In genomic region chr1:51871351-51871975, GRCh38 we compare ENCODE assay signal across 19 cellular contexts. TPM values are rescaled to one million over a fixed set of nuclear protein-coding genes. Genes with fewer than 3 reads are reported as not detected.
DNase-seq lines count a peak whose midpoint lies in the region; ATAC-seq, FAIRE-seq and TF ChIP-seq lines count a peak whose summit lies in the region.
"Had no signal": no experiment of that assay in that cellular context is flagged by ENCODE, and none has a peak within 500 bp of the region (broad histone marks: within the 10 kb centered on the region; RNA-seq: fewer than 3 reads in every experiment).

No MANE protein-coding gene starts in this region.

- no peak for TF ChIP-seq RAD21 in HepG2 (CRISPR knock-in tag; IDR thresholded peaks at IDR 0.05)

- no peak for DNase-seq in activated naive CD4-positive, alpha-beta T cell treated with anti-CD3 and anti-CD28 coated beads, Interleukin-2, amount 50 U/mL, for 72 hours (ENCODE audit: low spot score in 2 of 2)
- no peak for DNase-seq in activated naive CD4-positive, alpha-beta T cell (lab: John Stamatoyannopoulos, UW)
- DNase-seq in RWPE1 (ENCODE audit: low spot score) (no peak), psoas muscle (no peak), trophoblast cell (no peak), HepG2 (ENCODE audit: low spot score) (no peak), SKM-1 (lab: John Stamatoyannopoulos, UW; ENCODE audit: unreplicated experiment) (no peak)
- DNase-seq: amniotic stem cell; Calu3; endodermal cell; hippocampal formation; kidney glomerular epithelial cell; mesendoderm; NCI-H1092 treated with DMSO at 0.1 percent for 48 hours; stimulated activated CD4-positive, alpha-beta T cell treated with anti-CD3 and anti-CD28 coated beads, Interleukin-2, amount 100 ng/mL, for 48 hours had no signal

- H3K4me1 ChIP-seq in psoas muscle (peaks cover 41% of the 10 kb centered on the region), trophoblast cell (ENCODE audit: control insufficient read depth in 1 of 2, insufficient read depth in 2 of 2, low read length in 2 of 2) (peaks cover 0 to 3% of the 10 kb centered on the region in 2 experiments), HepG2 (ENCODE audit: insufficient read depth, low read length) (peaks cover 39% of the 10 kb centered on the region)

- 84 to 99% (median 93%) methylated on average over 6 of the region's 6 CpGs for WGBS in psoas muscle, 3 donors
- no CpG with 5 or more reads among the region's 6 CpGs for WGBS in trophoblast cell (ENCODE audit: extremely low coverage, insufficient coverage, insufficient read length)
- WGBS in HepG2 (ENCODE audit: low lambda C conversion rate): 97% methylated on average over 6 of the region's 6 CpGs

- peak overlapping the region; percentile 59 for H3K27ac ChIP-seq in RWPE1
- H3K27ac ChIP-seq in psoas muscle: peak overlapping the region; percentile 50
- H3K27ac ChIP-seq in trophoblast cell (ENCODE audit: low read depth, low read length): no peak overlapping the region
- no peak overlapping the region for H3K27ac ChIP-seq in HepG2 (ENCODE audit: extremely low read length, insufficient read depth, low read length)
- H3K27ac ChIP-seq: VCaP had no signal

- H3K9me3 ChIP-seq in psoas muscle: no peaks in the 10 kb centered on the region
- H3K9me3 ChIP-seq in trophoblast cell (ENCODE audit: insufficient read depth, low read depth, low read length): peaks cover 1% of the 10 kb centered on the region
- no peaks in the 10 kb centered on the region for H3K9me3 ChIP-seq in HepG2 (ENCODE audit: low read length)

- CTCF ChIA-PET in RWPE1 (lab: Yijun Ruan, JAX) (no interaction called here), HepG2 (lab: Yijun Ruan, JAX; ENCODE audit: low intra/inter-chr PET ratio, low total read pairs) (no interaction called here)

- no TSS peak for BruUV-seq in HepG2 (replicated peaks; lab: Mats Ljungman, UMichigan)

- H3K14ac ChIP-seq in trophoblast cell (ENCODE audit: low read length): no peak overlapping the region

- no peak for FAIRE-seq in HepG2 (lab: Jason Lieb, UNC)
- FAIRE-seq: G401.6, GM12892 had no signal

- TF ChIP-seq POLR2A in HepG2 (IDR thresholded peaks at IDR 0.05; ENCODE audit: insufficient read depth in 1 of 2, low read depth in 2 of 2, low read length in 2 of 2): no peak

- in situ Hi-C loops in HepG2 (cut with HindIII; ENCODE audit: extremely low pct_ligation_motif_present, low pct_unique_long_range_greater_than_20kb): no loop called here

- TF ChIP-seq CTCF in RWPE1 (conservative IDR thresholded peaks at IDR 0.05; ENCODE audit: low read depth) (no peak), psoas muscle (IDR thresholded peaks at IDR 0.05) (no peak), HepG2 (CRISPR knock-in tag; IDR thresholded peaks at IDR 0.05) (no peak)

- no peaks in the 10 kb centered on the region for H3K79me1 ChIP-seq in trophoblast cell (ENCODE audit: low read length)

- H3K36me3 ChIP-seq in psoas muscle (ENCODE audit: insufficient read depth in 1 of 2, low read depth in 1 of 2) (no peaks in the 10 kb centered on the region), trophoblast cell (ENCODE audit: control insufficient read depth in 1 of 2, insufficient read depth in 2 of 2, low read length in 2 of 2) (peaks cover 7% of the 10 kb centered on the region in 2 experiments), HepG2 (replicated peaks in 1 of 2; ENCODE audit: control insufficient read depth in 1 of 2, insufficient read depth in 2 of 2, low read length in 2 of 2) (peaks cover 0 to 6% of the 10 kb centered on the region in 2 experiments; a peak in 1 of 5 replicates)

- peak overlapping the region; percentile 43 to 63 for H3K27ac Mint-ChIP-seq in activated naive CD4-positive, alpha-beta T cell treated with anti-CD3 and anti-CD28 coated beads, Interleukin-2, amount 50 U/mL, for 72 hours
- H3K27ac Mint-ChIP-seq: endodermal cell had no signal

- H3K4me2 ChIP-seq in trophoblast cell (ENCODE audit: low read length): no peak overlapping the region
- no peak overlapping the region for H3K4me2 ChIP-seq in HepG2 (ENCODE audit: low read depth, low read length)

- no peak overlapping the region for H2AK5ac ChIP-seq in trophoblast cell (ENCODE audit: low read length)

- H3K79me2 ChIP-seq in trophoblast cell (ENCODE audit: control insufficient read depth, insufficient read depth, low read length, poor library complexity) (peaks cover 5% of the 10 kb centered on the region), HepG2 (ENCODE audit: insufficient read depth, low read length) (peaks cover 84% of the 10 kb centered on the region)

- no peak overlapping the region for H3K23ac ChIP-seq in trophoblast cell (ENCODE audit: low read length)

- H3K9me3 Mint-ChIP-seq in activated naive CD4-positive, alpha-beta T cell treated with anti-CD3 and anti-CD28 coated beads, Interleukin-2, amount 50 U/mL, for 72 hours: no peaks in the 10 kb centered on the region
- H3K9me3 Mint-ChIP-seq: endodermal cell had no signal

- H3K4me3 ChIP-seq in psoas muscle (no peak overlapping the region), trophoblast cell (ENCODE audit: low read depth, low read length) (no peak overlapping the region), HepG2 (replicated peaks in 1 of 3; ENCODE audit: insufficient read depth in 1 of 3, low read depth in 2 of 3, low read length in 3 of 3) (no peak overlapping the region)

- H2BK120ac ChIP-seq in trophoblast cell (ENCODE audit: insufficient read depth, low read length, poor library complexity): no peak overlapping the region

- no peak overlapping the region for H4K8ac ChIP-seq in trophoblast cell (ENCODE audit: low read depth, low read length)

- no peak overlapping the region for H2BK5ac ChIP-seq in trophoblast cell (ENCODE audit: low read depth, low read length, poor library complexity)

- H3K4ac ChIP-seq in trophoblast cell (ENCODE audit: low read depth, low read length): no peak overlapping the region

- no peaks in the 10 kb centered on the region for H3K27me3 ChIP-seq in psoas muscle (ENCODE audit: insufficient read depth in 3 of 3, low read length in 2 of 3)
- no peaks in the 10 kb centered on the region for H3K27me3 ChIP-seq in trophoblast cell (ENCODE audit: insufficient read depth, low read length)
- H3K27me3 ChIP-seq in HepG2 (ENCODE audit: control insufficient read depth in 1 of 2, insufficient read depth in 2 of 2, low read length in 2 of 2): no peaks in the 10 kb centered on the region; a peak in 1 of 5 replicates

- H2AFZ ChIP-seq in trophoblast cell (ENCODE audit: insufficient read depth, low read length, poor library complexity): no peak overlapping the region
- no peak overlapping the region for H2AFZ ChIP-seq in HepG2 (ENCODE audit: low read length)

- H3K36me3 Mint-ChIP-seq in activated naive CD4-positive, alpha-beta T cell treated with anti-CD3 and anti-CD28 coated beads, Interleukin-2, amount 50 U/mL, for 72 hours: peaks cover 0 to 7% of the 10 kb centered on the region in 2 donors

- ATAC-seq in activated naive CD4-positive, alpha-beta T cell treated with anti-CD3 and anti-CD28 coated beads, Interleukin-2, amount 50 U/mL, for 72 hours: peak in 1 of 2 donors; percentile 41
- ATAC-seq in GM19395 (IDR thresholded peaks at IDR 0.05; ENCODE audit: unreplicated experiment) (peak; percentile 59), psoas muscle (no peak), HepG2 (no peak)

- TF ChIP-seq EP300 in HepG2 (IDR thresholded peaks at IDR 0.05; ENCODE audit: low read depth in 2 of 2, low read length in 2 of 2) (no peak), HepG2 (CRISPR knock-in tag; IDR thresholded peaks at IDR 0.05; ENCODE audit: borderline replicate concordance) (no peak)

- no peak overlapping the region for H3K9ac ChIP-seq in trophoblast cell (ENCODE audit: low read length)
- no peak overlapping the region for H3K9ac ChIP-seq in HepG2 (ENCODE audit: insufficient read depth, low read depth, low read length)

- no peak overlapping the region for H4K12ac ChIP-seq in trophoblast cell (ENCODE audit: low read depth, low read length)

- POLR2A ChIA-PET in RWPE1 (lab: Yijun Ruan, JAX; ENCODE audit: low non-redundant PET) (interaction anchor here (0.6 kb wide), 1 partner anchor 246 kb away, joined by 7 read pairs; no protein-coding TSS in a partner anchor), HepG2 (lab: Yijun Ruan, JAX) (no interaction called here)

- no peak overlapping the region for H2BK12ac ChIP-seq in trophoblast cell (ENCODE audit: low read length)

- peaks cover 4% of the 10 kb centered on the region; the same call in 1 of the 2 replicates for H4K20me1 ChIP-seq in HepG2 (ENCODE audit: insufficient read depth, low read length)

- intact Hi-C loops in psoas muscle (cut with DNase I): no loop called here
- intact Hi-C loops in HepG2 (cut with micrococcal nuclease; ENCODE audit: unreplicated experiment): no loop called here

- H3K18ac ChIP-seq in trophoblast cell (ENCODE audit: low read length): no peak overlapping the region

- no peak overlapping the region for H4K91ac ChIP-seq in trophoblast cell (ENCODE audit: low read depth, low read length)

RNA-seq across cellular contexts. Expression of gene NRDC, which starts 7.1 kb away (rescaled TPM):
- total RNA-seq in activated naive CD4-positive, alpha-beta T cell treated with anti-CD3 and anti-CD28 coated beads, Interleukin-2, amount 50 U/mL, for 72 hours: 100 to 1,000 TPM; 132 to 163 TPM
- total RNA-seq in psoas muscle (100 to 1,000 TPM; 232 to 385 (median 288) TPM), HepG2 (2016; rRNA removed; fragmentation: Illumina TruSeq; extraction: Trizol) (57.6 and 101 TPM in 2 replicates)
- polyA plus RNA-seq in psoas muscle (100 to 1,000 TPM; 132 to 346 (median 178) TPM), HepG2 (2011; rRNA removed) (64.9 and 68.6 TPM in 2 replicates)
- 109 and 113 TPM in 2 replicates for polyA plus RNA-seq in trophoblast cell (2013)
- total RNA-seq in HepG2 (2016; cell fraction: cytosol; rRNA removed; fragmentation: Illumina TruSeq; extraction: Trizol; ENCODE audit: low read depth): 14.8 and 17.2 TPM in 2 replicates
- 60.8 and 99.7 TPM in 2 replicates for total RNA-seq in HepG2 (2016; cell fraction: insoluble cytoplasmic fraction; rRNA removed; fragmentation: Illumina TruSeq; extraction: Trizol)
- 30.2 and 31.0 TPM in 2 replicates for total RNA-seq in HepG2 (2016; cell fraction: membrane; rRNA removed; fragmentation: Illumina TruSeq; extraction: Trizol)
- total RNA-seq in HepG2 (2016; cell fraction: nucleus; rRNA removed; fragmentation: Illumina TruSeq; extraction: Trizol): 69.9 TPM in 2 replicates
- polyA plus RNA-seq in HepG2 (2011; cell fraction: cytosol; rRNA removed): 28.8 and 34.1 TPM in 2 replicates
- 68.1 and 89.6 TPM in 2 replicates for polyA plus RNA-seq in HepG2 (2011; cell fraction: nucleus; rRNA removed)
- 71.6 and 81.1 TPM in 2 replicates for polyA plus RNA-seq in HepG2 (2012)
- polyA plus RNA-seq in HepG2 (2016; cell fraction: cytosol; fragmentation: Illumina TruSeq; extraction: Trizol; ENCODE audit: low read depth): 6.8 and 7.3 TPM in 2 replicates
- 108 and 112 TPM in 2 replicates for polyA plus RNA-seq in HepG2 (2016; cell fraction: insoluble cytoplasmic fraction; fragmentation: Illumina TruSeq; extraction: Trizol; ENCODE audit: low read depth)
- 18.3 and 22.3 TPM in 2 replicates for polyA plus RNA-seq in HepG2 (2016; cell fraction: membrane; fragmentation: Illumina TruSeq; extraction: Trizol; ENCODE audit: low read depth)
- 133 and 135 TPM in 2 replicates for polyA plus RNA-seq in HepG2 (2016; cell fraction: nucleus; fragmentation: Illumina TruSeq; extraction: Trizol; ENCODE audit: insufficient read depth, low read depth)
- 50.8 and 123 TPM in 2 replicates for polyA minus RNA-seq in HepG2 (2011; rRNA and poly(A)+ RNA removed; ENCODE audit: low replicate concordance)
- 38.4 and 54.9 TPM in 2 replicates for polyA minus RNA-seq in HepG2 (2011; cell fraction: cytosol; rRNA and poly(A)+ RNA removed)
- 68.1 and 81.8 TPM in 2 replicates for polyA minus RNA-seq in HepG2 (2011; cell fraction: nucleus; rRNA and poly(A)+ RNA removed)

Comparison
In these comparisons a context has a peak if more than half of its experiments do, and no peak if none do; other contexts are left out.
1. H3K27ac ChIP-seq: peak in RWPE1 (single experiment) and psoas muscle (single experiment); none in trophoblast cell (single experiment) and HepG2 (single experiment).